In the genomic region with DNA sequence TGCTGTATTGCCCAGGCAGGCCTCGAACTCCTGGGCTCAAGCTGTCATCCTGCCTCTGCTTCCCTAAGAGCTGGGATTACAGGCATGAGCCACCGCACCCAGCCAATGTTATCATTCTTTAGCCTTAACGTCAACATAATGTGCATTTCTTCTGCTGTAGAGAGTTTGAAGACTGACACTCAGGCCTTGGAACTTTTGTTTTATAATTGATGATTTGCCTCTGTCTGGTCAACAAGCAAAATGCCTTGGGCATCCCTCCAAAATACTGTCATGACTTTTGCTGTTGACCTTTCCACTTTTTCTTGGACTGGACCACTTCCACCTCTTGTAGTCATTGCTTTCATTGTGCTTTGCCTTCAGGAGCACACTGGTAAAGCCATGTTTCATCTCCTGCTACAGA, we compare ENCODE assay signal across 30 cellular contexts. TPM values are rescaled to one million over a fixed set of nuclear protein-coding genes. Genes with fewer than 3 reads are reported as not detected.
"Had no signal": no experiment of that assay in that cellular context is flagged by ENCODE, and none has a peak within 500 bp of the region (broad histone marks: within the 10 kb centered on the region; RNA-seq: fewer than 3 reads in every experiment).

No MANE protein-coding gene starts in this region.

- H3K36me3 ChIP-seq: MG63 had no signal

- H3K4me2 ChIP-seq: SK-N-SH had no signal

- H3K27ac ChIP-seq: Peyer's patch, RWPE1, SJCRH30, WERI-Rb-1 had no signal

- H3K9ac ChIP-seq: SK-N-SH had no signal

- H3K4me3 ChIP-seq: MG63, Peyer's patch, SJCRH30 had no signal

- H3K9me3 ChIP-seq: MG63, Peyer's patch, SJCRH30, SK-N-SH had no signal

- DNase-seq: activated CD4-positive, alpha-beta T cell treated with anti-CD3 and anti-CD28 coated beads for 4 hours; activated CD8-positive, alpha-beta memory T cell treated with anti-CD3 and anti-CD28 coated beads, Interleukin-2, amount 50 U/mL, for 48 hours; activated CD8-positive, alpha-beta T cell treated with anti-CD3 and anti-CD28 coated beads, Interleukin-2, amount 10 ng/mL, durations not matched to agents 7 days and 5 days; activated effector memory CD4-positive, alpha-beta T cell treated with anti-CD3 and anti-CD28 coated beads, Interleukin-2, amount 50 U/mL, for 16 hours; activated naive CD4-positive, alpha-beta T cell treated with Interleukin-2 at 50 U/mL for 16 hours; activated naive CD8-positive, alpha-beta T cell treated with anti-CD3 and anti-CD28 coated beads, Interleukin-2, amount 50 U/mL, for 24 hours; activated T-cell treated with anti-CD3 and anti-CD28 coated beads, Interleukin-2, amount 50 U/mL, for 1 hour; amniotic stem cell; caudate nucleus; KG1; MG63; MV-4-11; NCI-H1092 treated with DMSO at 0.1 percent for 48 hours; NCI-H1417 treated with DMSO at 0.1 percent for 48 hours; NCI-H1694; NCI-H2029 treated with DMSO at 0.1 percent for 48 hours; NCI-H510A treated with DMSO at 0.1 percent for 48 hours; NCI-H69; NK-92 treated with Interleukin-12 subunit alpha and Interleukin-12 subunit beta, amount 100 ng/mL, for 24 hours; Peyer's patch; Right ventricle myocardium superior; SJCRH30; SK-N-SH; T-helper 1 cell; WERI-Rb-1 had no signal

- H3K27me3 ChIP-seq: MG63, Peyer's patch, SJCRH30 had no signal

- ATAC-seq: activated CD4-positive, CD25-positive, alpha-beta regulatory T cell treated with anti-CD3 and anti-CD28 coated beads, Interleukin-2, amount 50 U/mL, for 24 hours; activated CD8-positive, alpha-beta T cell treated with anti-CD3 and anti-CD28 coated beads, Interleukin-2, amount 10 ng/mL, durations not matched to agents 7 days and 5 days; activated naive CD4-positive, alpha-beta T cell treated with anti-CD3 and anti-CD28 coated beads, Interleukin-2, amount 50 U/mL, for 72 hours; activated naive CD8-positive, alpha-beta T cell treated with anti-CD3 and anti-CD28 coated beads, Interleukin-2, amount 50 U/mL, for 24 hours had no signal

- H3K4me1 ChIP-seq: Peyer's patch, SJCRH30 had no signal

RNA-seq across cellular contexts. Expression of a gene that starts 30.3 kb away (rescaled TPM):
- total RNA-seq: activated CD8-positive, alpha-beta T cell treated with anti-CD3 and anti-CD28 coated beads, Interleukin-2, amount 10 ng/mL, durations not matched to agents 7 days and 5 days; activated naive CD4-positive, alpha-beta T cell treated with anti-CD3 and anti-CD28 coated beads, Interleukin-2, amount 50 U/mL, for 72 hours; Right ventricle myocardium superior; T-helper 2 cell treated with Interferon-gamma antibody and Interleukin-4, amounts not matched to agents 100 ng/mL and 5 ng/mL, for 36 hours had no signal
- polyA plus RNA-seq: IgD-negative memory B cell had no signal
